2 cellular contexts compared by ENCODE assay signal in genomic region chr13:102295316-102296048, GRCh38.
TF ChIP-seq lines count a peak whose summit lies in the region.

No MANE protein-coding gene starts in this region.

TF ChIP-seq in liver, 16 proteins besides CTCF, POLR2A, EP300 and RAD21 (continued from another document):
- TF ChIP-seq REST (IDR thresholded peaks at IDR 0.05) (no peak), GABPA (IDR thresholded peaks at IDR 0.05 in 1 of 2, conservative IDR thresholded peaks at IDR 0.05 in 1 of 2) (no peak), MAX (IDR thresholded peaks at IDR 0.05) (peak; percentile 53), RXRA (IDR thresholded peaks at IDR 0.05) (peak; percentile 59 to 69), TAF1 (conservative IDR thresholded peaks at IDR 0.05) (no peak), NR2F2 (IDR thresholded peaks at IDR 0.05) (no peak), ZBTB33 (IDR thresholded peaks at IDR 0.05) (peak; percentile 27), YY1 (IDR thresholded peaks at IDR 0.05) (peak; percentile 74), EGR1 (IDR thresholded peaks at IDR 0.05; ENCODE audit: low read depth in 2 of 2) (no peak), FOXA1 (IDR thresholded peaks at IDR 0.05) (no peak)

TF ChIP-seq in HepG2, 621 proteins besides CTCF, POLR2A, EP300 and RAD21 (continued from another document):
- TF ChIP-seq ZBTB2 (CRISPR knock-in tag; IDR thresholded peaks at IDR 0.05; ENCODE audit: low read depth) (no peak), CEBPZ (IDR thresholded peaks at IDR 0.05; ENCODE audit: low read length) (no peak), GATAD2A (CRISPR knock-in tag; IDR thresholded peaks at IDR 0.05) (no peak)
